Comparison of ENCODE assay signal across 13 cellular contexts in the genomic region with DNA sequence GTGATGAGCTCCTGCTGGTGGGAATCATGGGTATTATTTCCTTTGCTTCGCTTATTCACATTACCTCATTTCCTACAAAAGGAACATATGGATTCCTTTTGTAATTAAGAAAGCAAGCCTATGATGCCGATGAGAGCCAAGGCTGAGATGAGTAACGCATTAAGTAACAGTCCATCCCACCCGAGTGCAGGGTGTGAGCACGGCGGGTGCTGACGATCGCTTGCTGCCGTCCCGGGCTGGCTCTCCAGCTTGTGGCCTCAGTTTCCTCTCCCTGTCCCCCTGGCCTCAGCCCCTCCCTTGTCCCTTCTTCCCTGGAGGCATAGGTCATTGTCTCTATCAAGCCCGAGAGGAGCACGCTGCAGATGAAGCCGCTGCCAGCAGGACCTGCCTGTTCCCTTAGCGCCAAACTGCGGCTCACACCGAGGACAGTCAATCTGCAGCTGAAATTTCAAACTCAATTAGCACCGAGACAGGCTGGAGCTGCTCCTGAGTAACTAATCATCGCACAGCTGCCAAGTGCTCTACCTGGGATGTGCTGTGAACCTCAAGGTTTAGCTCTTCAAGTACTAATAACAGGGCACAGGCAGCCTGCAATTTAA.
DNase-seq lines count a peak whose midpoint lies in the region; ATAC-seq and TF ChIP-seq lines count a peak whose summit lies in the region.
"Had no signal": no experiment of that assay in that cellular context is flagged by ENCODE, and none has a peak within 500 bp of the region (broad histone marks: within the 10 kb centered on the region; RNA-seq: fewer than 3 reads in every experiment).

No MANE protein-coding gene starts in this region.

- no peak for TF ChIP-seq EP300 in SK-N-SH (IDR thresholded peaks at IDR 0.05; ENCODE audit: borderline replicate concordance in 1 of 2, low read depth in 1 of 2, low read length in 1 of 2)

- DNase-seq in SK-N-SH (peak; percentile 59), NCI-H446 treated with DMSO at 0.1 percent for 48 hours (lab: John Stamatoyannopoulos, UW) (peak; percentile 4), fibroblast of gingiva (ENCODE audit: low read depth) (peak; percentile 56), NCI-H526 treated with DMSO at 0.1 percent for 48 hours (lab: John Stamatoyannopoulos, UW) (no peak), GM19238 (ENCODE audit: insufficient read length, low spot score) (no peak), ecto neural progenitor cell (ENCODE audit: low spot score) (no peak)
- DNase-seq: activated effector memory CD4-positive, alpha-beta T cell treated with anti-CD3 and anti-CD28 coated beads, Interleukin-2, amount 50 U/mL, for 16 hours; NCI-H1105 treated with DMSO at 0.1 percent for 48 hours had no signal

- H3K9ac ChIP-seq in SK-N-SH (no peak overlapping the region), subcutaneous abdominal adipose tissue (ENCODE audit: low read length in 5 of 5) (no peak overlapping the region)

- peaks cover 0 to 4% of the 10 kb centered on the region in 2 experiments for H3K36me3 ChIP-seq in SK-N-SH (replicated peaks in 1 of 2; ENCODE audit: control insufficient read depth in 1 of 2, insufficient read depth in 2 of 2, low read length in 1 of 2)
- peaks cover 0 to 10% (median 9%) of the 10 kb centered on the region in 5 donors for H3K36me3 ChIP-seq in subcutaneous abdominal adipose tissue (ENCODE audit: control insufficient read depth in 5 of 5, insufficient read depth in 5 of 5, low read length in 5 of 5)

- ATAC-seq in SK-N-SH treated with all-trans-retinoic acid at 6 μM for 48 hours, result no peak

- no peak for TF ChIP-seq CTCF in SK-N-SH (IDR thresholded peaks at IDR 0.05)

- 82% methylated on average over 18 of the region's 18 CpGs for WGBS in SK-N-SH (ENCODE audit: low lambda C conversion rate)

- TF ChIP-seq RAD21 in SK-N-SH (IDR thresholded peaks at IDR 0.05; ENCODE audit: low read length), result no peak

- no peak overlapping the region for H3K4me3 ChIP-seq in SK-N-SH (ENCODE audit: low read depth in 2 of 2, low read length in 1 of 2)
- peak overlapping the region in 4 of 5 donors; percentile 8 to 42 (median 30) for H3K4me3 ChIP-seq in subcutaneous abdominal adipose tissue (ENCODE audit: low read depth in 1 of 5, low read length in 5 of 5)
- H3K4me3 ChIP-seq: breast epithelium, SK-N-MC, thoracic aorta had no signal

- H3F3A ChIP-seq in SK-N-SH (replicated peaks; ENCODE audit: insufficient read depth), result no peaks in the 10 kb centered on the region

- H3K9me2 ChIP-seq in SK-N-SH, result no peaks in the 10 kb centered on the region

- no peaks in the 10 kb centered on the region for H3K79me2 ChIP-seq in SK-N-SH (ENCODE audit: insufficient read depth)

- H3K9me3 ChIP-seq in SK-N-SH (no peaks in the 10 kb centered on the region), subcutaneous abdominal adipose tissue (ENCODE audit: control insufficient read depth in 5 of 5, low read length in 5 of 5) (no peaks in the 10 kb centered on the region)
- H3K9me3 ChIP-seq: breast epithelium, thoracic aorta had no signal

- no peak overlapping the region for H2AFZ ChIP-seq in SK-N-SH (ENCODE audit: low read depth)

- peaks cover 0 to 10% of the 10 kb centered on the region in 2 experiments; a peak in 1 of 4 replicates for H3K4me1 ChIP-seq in SK-N-SH (ENCODE audit: control insufficient read depth in 1 of 2, insufficient read depth in 2 of 2, low read depth in 1 of 2, low read length in 1 of 2)
- H3K4me1 ChIP-seq in subcutaneous abdominal adipose tissue (ENCODE audit: control insufficient read depth in 5 of 5, insufficient read depth in 5 of 5, low read length in 5 of 5), result peaks cover 3 to 17% (median 13%) of the 10 kb centered on the region in 5 donors
- H3K4me1 ChIP-seq: breast epithelium had no signal

- POLR2A ChIA-PET in SK-N-SH (lab: Yijun Ruan, JAX), result no interaction called here

- H3K27ac ChIP-seq in SK-N-SH (ENCODE audit: low read depth in 2 of 2, low read length in 1 of 2), result no peak overlapping the region
- H3K27ac ChIP-seq in subcutaneous abdominal adipose tissue (ENCODE audit: low read depth, low read length), result no peak overlapping the region
- H3K27ac ChIP-seq: breast epithelium, SK-N-MC, thoracic aorta had no signal

- H3K27me3 ChIP-seq in SK-N-SH (ENCODE audit: insufficient read depth) (no peaks in the 10 kb centered on the region), subcutaneous abdominal adipose tissue (ENCODE audit: control insufficient read depth in 5 of 5, insufficient read depth in 4 of 5, low read length in 5 of 5) (peaks cover 0 to 7% (median 0%) of the 10 kb centered on the region in 5 donors)
- H3K27me3 ChIP-seq: breast epithelium had no signal

- H3K4me2 ChIP-seq in SK-N-SH, result no peak overlapping the region

- CTCF ChIA-PET in SK-N-SH (lab: Yijun Ruan, JAX), result interaction anchor here (0.7 to 1.8 kb wide), 10 partner anchors 10 to 362 kb away, joined by 3 to 5 read pairs (median 3); no protein-coding TSS in a partner anchor

- H4K20me1 ChIP-seq in SK-N-SH (ENCODE audit: insufficient read depth), result no peaks in the 10 kb centered on the region

TF ChIP-seq in SK-N-SH, 30 proteins besides CTCF, POLR2A, EP300 and RAD21 (continues in another document):
- TF ChIP-seq, protein P1, sequence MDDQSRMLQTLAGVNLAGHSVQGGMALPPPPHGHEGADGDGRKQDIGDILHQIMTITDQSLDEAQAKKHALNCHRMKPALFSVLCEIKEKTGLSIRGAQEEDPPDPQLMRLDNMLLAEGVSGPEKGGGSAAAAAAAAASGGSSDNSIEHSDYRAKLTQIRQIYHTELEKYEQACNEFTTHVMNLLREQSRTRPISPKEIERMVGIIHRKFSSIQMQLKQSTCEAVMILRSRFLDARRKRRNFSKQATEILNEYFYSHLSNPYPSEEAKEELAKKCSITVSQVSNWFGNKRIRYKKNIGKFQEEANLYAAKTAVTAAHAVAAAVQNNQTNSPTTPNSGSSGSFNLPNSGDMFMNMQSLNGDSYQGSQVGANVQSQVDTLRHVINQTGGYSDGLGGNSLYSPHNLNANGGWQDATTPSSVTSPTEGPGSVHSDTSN (IDR thresholded peaks at IDR 0.05), result no peak
- TF ChIP-seq GATA2 (CRISPR knock-in tag; IDR thresholded peaks at IDR 0.05) (no peak), TEAD4 (IDR thresholded peaks at IDR 0.05; ENCODE audit: borderline replicate concordance, insufficient read depth) (no peak), TAF1 (IDR thresholded peaks at IDR 0.05; ENCODE audit: borderline replicate concordance, low read depth, low read length) (no peak)
- TF ChIP-seq, protein P2, sequence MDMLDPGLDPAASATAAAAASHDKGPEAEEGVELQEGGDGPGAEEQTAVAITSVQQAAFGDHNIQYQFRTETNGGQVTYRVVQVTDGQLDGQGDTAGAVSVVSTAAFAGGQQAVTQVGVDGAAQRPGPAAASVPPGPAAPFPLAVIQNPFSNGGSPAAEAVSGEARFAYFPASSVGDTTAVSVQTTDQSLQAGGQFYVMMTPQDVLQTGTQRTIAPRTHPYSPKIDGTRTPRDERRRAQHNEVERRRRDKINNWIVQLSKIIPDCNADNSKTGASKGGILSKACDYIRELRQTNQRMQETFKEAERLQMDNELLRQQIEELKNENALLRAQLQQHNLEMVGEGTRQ (IDR thresholded peaks at IDR 0.05; ENCODE audit: borderline replicate concordance, low read depth, low read length), result no peak

TF ChIP-seq in SK-N-SH treated with all-trans-retinoic acid at 6 μM for 48 hours, 23 proteins besides CTCF, POLR2A, EP300 and RAD21:
- TF ChIP-seq ISL1 (CRISPR knock-in tag; IDR thresholded peaks at IDR 0.05), result no peak

Comparison
In these comparisons a context has a peak if more than half of its experiments do, and no peak if none do; other contexts are left out.
1. DNase-seq: peak in SK-N-SH (single experiment), NCI-H446 treated with DMSO at 0.1 percent for 48 hours (single experiment) and fibroblast of gingiva (single experiment); none in NCI-H526 treated with DMSO at 0.1 percent for 48 hours (single experiment), GM19238 (single experiment) and ecto neural progenitor cell (single experiment).
2. H3K4me3 ChIP-seq: peak in subcutaneous abdominal adipose tissue (4 of 5); none in SK-N-SH (0 of 2).